Comparison of ENCODE assay signal across 2 cellular contexts in the genomic region with DNA sequence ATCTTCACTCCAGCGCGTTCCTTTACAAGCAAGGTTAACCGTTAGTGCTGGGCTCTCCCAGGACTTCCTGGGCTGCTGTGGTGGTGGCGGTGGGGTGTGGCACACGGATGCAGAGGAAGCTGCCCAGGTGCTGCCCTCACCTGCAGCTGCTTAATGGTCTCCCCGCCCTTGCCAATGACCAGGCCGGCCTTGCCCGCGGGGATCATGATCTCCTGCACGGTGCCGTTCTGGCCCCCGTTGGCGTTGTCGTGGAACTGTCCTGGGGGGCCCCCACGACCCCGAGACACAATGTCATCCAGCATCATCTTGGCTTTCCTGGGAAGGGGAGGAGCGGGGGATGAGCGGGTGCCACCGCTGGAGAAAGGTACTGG.
TF ChIP-seq lines count a peak whose summit lies in the region.

No MANE protein-coding gene starts in this region.

TF ChIP-seq in GM12878, 131 proteins besides CTCF, POLR2A, EP300 and RAD21:
- TF ChIP-seq ZBED1 (IDR thresholded peaks at IDR 0.05; ENCODE audit: borderline replicate concordance) (no peak), ZNF384 (IDR thresholded peaks at IDR 0.05; ENCODE audit: borderline replicate concordance, low read depth, low read length) (no peak), FOS (IDR thresholded peaks at IDR 0.05; ENCODE audit: borderline replicate concordance, extremely low read depth, insufficient read length) (no peak), CEBPB (IDR thresholded peaks at IDR 0.05; ENCODE audit: borderline replicate concordance in 1 of 2, low read depth in 2 of 2, low read length in 2 of 2) (no peak), PAX8 (IDR thresholded peaks at IDR 0.05) (no peak), NFYA (IDR thresholded peaks at IDR 0.05; ENCODE audit: borderline replicate concordance, low read depth, low read length) (no peak), ZBTB40 (IDR thresholded peaks at IDR 0.05; ENCODE audit: borderline replicate concordance) (no peak), SKIL (IDR thresholded peaks at IDR 0.05; ENCODE audit: low read depth, poor library complexity, severe bottlenecking) (no peak), USF2 (IDR thresholded peaks at IDR 0.05; ENCODE audit: borderline replicate concordance, low read depth, low read length) (no peak), TCF12 (IDR thresholded peaks at IDR 0.05; ENCODE audit: low read depth, low read length) (no peak), JUND (IDR thresholded peaks at IDR 0.05; ENCODE audit: low read depth, low read length) (no peak), IKZF2 (IDR thresholded peaks at IDR 0.05) (no peak)
TF ChIP-seq in GM12878: peak in this region for 0.

TF ChIP-seq in WTC11, 78 proteins besides CTCF, POLR2A, EP300 and RAD21:
- TF ChIP-seq ZNF219 (CRISPR knock-in tag; IDR thresholded peaks at IDR 0.05; ENCODE audit: borderline replicate concordance) (no peak), AR (CRISPR knock-in tag; IDR thresholded peaks at IDR 0.05) (no peak), ATF2 (CRISPR knock-in tag; IDR thresholded peaks at IDR 0.05; ENCODE audit: borderline replicate concordance, low read depth) (no peak), NFE2L1 (CRISPR knock-in tag; IDR thresholded peaks at IDR 0.05) (no peak), ETV6 (CRISPR knock-in tag; IDR thresholded peaks at IDR 0.05) (no peak), TEAD4 (CRISPR knock-in tag; IDR thresholded peaks at IDR 0.05) (no peak), OVOL2 (CRISPR knock-in tag; IDR thresholded peaks at IDR 0.05; ENCODE audit: borderline replicate concordance) (no peak)
